Comparison of ENCODE assay signal across 22 cellular contexts in genomic region chr11:47904808-47905207, GRCh38.
"Had no signal": no experiment of that assay in that cellular context is flagged by ENCODE, and none has a peak within 500 bp of the region (broad histone marks: within the 10 kb centered on the region; RNA-seq: fewer than 3 reads in every experiment).

No MANE protein-coding gene starts in this region.

- H3K4me3 ChIP-seq: coronary artery, esophagus muscularis mucosa, heart right ventricle, left lung, lower lobe of right lung, mucosa of descending colon had no signal

- ATAC-seq: effector memory CD8-positive, alpha-beta T cell; foreskin keratinocyte; left cardiac atrium; left ventricle myocardium superior; mucosa of descending colon had no signal

- H3K4me3 Mint-ChIP-seq: effector memory CD8-positive, alpha-beta T cell; endodermal cell; mesothelial cell of epicardium; naive B cell had no signal

- H3K9me3 Mint-ChIP-seq: effector memory CD8-positive, alpha-beta T cell; endodermal cell; mesothelial cell of epicardium; naive B cell had no signal

- H3K27ac Mint-ChIP-seq: effector memory CD8-positive, alpha-beta T cell; endodermal cell; mesothelial cell of epicardium had no signal

- DNase-seq: effector CD8-positive, alpha-beta T cell; effector memory CD8-positive, alpha-beta T cell; endodermal cell; foreskin keratinocyte; glutamatergic neuron; head of caudate nucleus; heart right ventricle; hippocampal formation; left cardiac atrium; left lung; left ventricle myocardium superior; lower lobe of right lung; mucosa of descending colon; naive B cell had no signal

- H3K27ac ChIP-seq: coronary artery, esophagus muscularis mucosa, foreskin keratinocyte, heart right ventricle, lower lobe of right lung had no signal

- H3K9me3 ChIP-seq: esophagus muscularis mucosa, heart right ventricle, left lung, lower lobe of right lung, mucosa of descending colon had no signal

- H3K36me3 Mint-ChIP-seq: mesothelial cell of epicardium, naive B cell had no signal

- H3K36me3 ChIP-seq: esophagus muscularis mucosa, heart right ventricle, left lung, lower lobe of right lung had no signal

- H3K4me1 ChIP-seq: esophagus muscularis mucosa, foreskin keratinocyte had no signal

- H3K27me3 Mint-ChIP-seq: effector memory CD8-positive, alpha-beta T cell; naive B cell had no signal

- H3K4me1 Mint-ChIP-seq: endodermal cell, mesothelial cell of epicardium had no signal

- H3K27me3 ChIP-seq: esophagus muscularis mucosa, foreskin keratinocyte, heart right ventricle, left lung had no signal

- FAIRE-seq: colon, endometrium, frontal cortex, islet of Langerhans, keratinocyte had no signal
